ENCODE assay signal across 8 cellular contexts in genomic region chr1:148679050-148679786, GRCh38.
DNase-seq lines count a peak whose midpoint lies in the region; ATAC-seq and TF ChIP-seq lines count a peak whose summit lies in the region.
"Not testable (repeated sequence)": the region's sequence is repeated elsewhere in the genome, so short reads cannot be mapped to it uniquely, and the experiment has no call there.

No MANE protein-coding gene starts in this region.

- H3K9me3 Mint-ChIP-seq in CD4-positive, alpha-beta T cell; IgD-negative memory B cell; T-cell; nephron; stimulated activated memory B cell treated with anti-CD40 and anti-IgM and Interleukin-4, amounts not matched to agents 10 μg/mL and 1 μg/mL and 100 μg/mL, for 72 hours: not testable (repeated sequence)

- intact Hi-C loops in CD4-positive, alpha-beta T cell (cut with DNase I, micrococcal nuclease): not testable (repeated sequence)

- H3K4me1 ChIP-seq in iPS-20b (ENCODE audit: insufficient read depth, low read length): not testable (repeated sequence)

- not testable (repeated sequence) for H3K27me3 Mint-ChIP-seq in CD4-positive, alpha-beta T cell; IgD-negative memory B cell; T-cell; nephron (ENCODE audit: low read depth); stimulated activated memory B cell treated with anti-CD40 and anti-IgM and Interleukin-4, amounts not matched to agents 10 μg/mL and 1 μg/mL and 100 μg/mL, for 72 hours

- H3K27ac Mint-ChIP-seq in CD4-positive, alpha-beta T cell; T-cell; stimulated activated memory B cell treated with anti-CD40 and anti-IgM and Interleukin-4, amounts not matched to agents 10 μg/mL and 1 μg/mL and 100 μg/mL, for 72 hours: not testable (repeated sequence)
- H3K27ac Mint-ChIP-seq in IgD-negative memory B cell: peak overlapping the region in 1 of 3 donors; percentile 45
- H3K27ac Mint-ChIP-seq in nephron: peak overlapping the region in 1 of 3 experiments; percentile 72

- TF ChIP-seq CTCF in CD4-positive, alpha-beta T cell (IDR thresholded peaks at IDR 0.05); nephron (IDR thresholded peaks at IDR 0.05; ENCODE audit: unreplicated experiment in 3 of 3): not testable (repeated sequence)

- ATAC-seq in CD4-positive, alpha-beta T cell (ENCODE audit: poor library complexity): peak; percentile 57
- ATAC-seq in T-cell (replicated peaks in 1 of 4): peak in 3 of 4 experiments; percentile 27 to 69 (median 69)
- peak; percentile 68 for ATAC-seq in stimulated activated memory B cell treated with anti-CD40 and anti-IgM and Interleukin-4, amounts not matched to agents 10 μg/mL and 1 μg/mL and 100 μg/mL, for 72 hours

- not testable (repeated sequence) for H3K9me3 ChIP-seq in CD4-positive, alpha-beta T cell (ENCODE audit: control insufficient read depth, low read length); iPS-20b (ENCODE audit: insufficient read depth, low read depth, low read length)

- peak overlapping the region; percentile 51; the same call in 1 of the 2 replicates for H3K4me3 ChIP-seq in iPS-20b (ENCODE audit: low read length)

- H3K27me3 ChIP-seq in CD4-positive, alpha-beta T cell (ENCODE audit: control insufficient read depth, insufficient read depth, low read length); iPS-20b (ENCODE audit: insufficient read depth, low read length): not testable (repeated sequence)

- H3K4me1 Mint-ChIP-seq in CD4-positive, alpha-beta T cell (ENCODE audit: low read depth); IgD-negative memory B cell; T-cell; nephron; stimulated activated memory B cell treated with anti-CD40 and anti-IgM and Interleukin-4, amounts not matched to agents 10 μg/mL and 1 μg/mL and 100 μg/mL, for 72 hours: not testable (repeated sequence)

- peak in 7 of 10 experiments; percentile 15 to 51 (median 27) for DNase-seq in CD4-positive, alpha-beta T cell
- DNase-seq in T-cell: peak in 24 of 34 experiments; percentile 0 to 47 (median 16)
- peak; percentile 4 to 8 for DNase-seq in activated T-helper 1 cell treated with anti-CD3 and anti-CD28 coated beads, Interleukin-2, amount 50 U/mL, for 16 hours (ENCODE audit: low read depth in 1 of 2, low spot score in 1 of 2)
- peak; percentile 31 for DNase-seq in dermis blood vessel endothelial cell

- CTCF ChIA-PET in CD4-positive, alpha-beta T cell (lab: Charles Lee); T-cell (lab: Charles Lee): not testable (repeated sequence)

- H3K27ac ChIP-seq in CD4-positive, alpha-beta T cell (ENCODE audit: low read depth, low read length); iPS-20b (ENCODE audit: low read length): not testable (repeated sequence)

- peak overlapping the region; percentile 42 for H3K4me3 Mint-ChIP-seq in CD4-positive, alpha-beta T cell
- peak overlapping the region; percentile 49 to 85 (median 74) for H3K4me3 Mint-ChIP-seq in IgD-negative memory B cell
- H3K4me3 Mint-ChIP-seq in T-cell: peak overlapping the region; percentile 50 to 77 (median 66)
- peak overlapping the region; percentile 77 to 81 (median 78) for H3K4me3 Mint-ChIP-seq in nephron
- H3K4me3 Mint-ChIP-seq in stimulated activated memory B cell treated with anti-CD40 and anti-IgM and Interleukin-4, amounts not matched to agents 10 μg/mL and 1 μg/mL and 100 μg/mL, for 72 hours: peak overlapping the region; percentile 78

- H3K36me3 Mint-ChIP-seq in CD4-positive, alpha-beta T cell (ENCODE audit: low read depth); IgD-negative memory B cell; T-cell; nephron (ENCODE audit: low read depth); stimulated activated memory B cell treated with anti-CD40 and anti-IgM and Interleukin-4, amounts not matched to agents 10 μg/mL and 1 μg/mL and 100 μg/mL, for 72 hours: not testable (repeated sequence)

- H3K36me3 ChIP-seq in iPS-20b (ENCODE audit: insufficient read depth, low read depth, low read length): not testable (repeated sequence)

- H3K9ac ChIP-seq in iPS-20b (ENCODE audit: low read depth, low read length): not testable (repeated sequence)

- POLR2A ChIA-PET in CD4-positive, alpha-beta T cell (lab: Charles Lee); T-cell (lab: Charles Lee): not testable (repeated sequence)
